In genomic region chr2:231530099-231531085, GRCh38 we compare ENCODE assay signal across 8 cellular contexts. TPM values are rescaled to one million over a fixed set of nuclear protein-coding genes. Genes with fewer than 3 reads are reported as not detected.
DNase-seq lines count a peak whose midpoint lies in the region; ATAC-seq, FAIRE-seq and TF ChIP-seq lines count a peak whose summit lies in the region.

Gene NMUR1 (minus strand): TSS chr2:231530445. CDS start chr2:231530361, 84 bp downstream.

- H2AFZ ChIP-seq in OCI-LY1 (ENCODE audit: low read length): no peak within 1 kb of the TSS

- H4K20me1 ChIP-seq in OCI-LY1 (ENCODE audit: insufficient read depth, low read length): no peaks in the 10 kb centered on the region

- H3K27me3 ChIP-seq in OCI-LY1 (ENCODE audit: insufficient read depth, low read length) (peaks cover 10% of the 10 kb centered on the region; the same call in 1 of the 2 replicates), gastrocnemius medialis (peaks cover 4 to 7% (median 6%) of the 10 kb centered on the region in 3 donors)

- H3F3A ChIP-seq in OCI-LY1 (ENCODE audit: insufficient read depth, low read length): no peaks in the 10 kb centered on the region

- H3K4me3 ChIP-seq in AG10803 (ENCODE audit: low read length): no peak within 1 kb of the TSS
- peak within 1 kb of the TSS; percentile 16 for H3K4me3 ChIP-seq in OCI-LY1 (ENCODE audit: low read depth, low read length, poor library complexity, severe bottlenecking)
- peak within 1 kb of the TSS; percentile 7 to 52 (median 42) for H3K4me3 ChIP-seq in gastrocnemius medialis

- TF ChIP-seq CTCF in AG10803 (conservative IDR thresholded peaks at IDR 0.05; ENCODE audit: low read length) (peak; percentile 36), OCI-LY1 (IDR thresholded peaks at IDR 0.05; ENCODE audit: low read length) (peak; percentile 78), gastrocnemius medialis (IDR thresholded peaks at IDR 0.05 in 4 of 5, conservative IDR thresholded peaks at IDR 0.05 in 1 of 5) (peak; percentile 51 to 86 (median 58))

- ATAC-seq in GM21529 (IDR thresholded peaks at IDR 0.05; ENCODE audit: unreplicated experiment) (peak; percentile 58), left cardiac atrium (peak; percentile 83 to 86), gastrocnemius medialis (peak; percentile 57 to 81)

- H3K36me3 ChIP-seq in OCI-LY1 (ENCODE audit: insufficient read depth, low read length) (no peaks in the 10 kb centered on the region), gastrocnemius medialis (no peaks in the 10 kb centered on the region)

- H3K79me2 ChIP-seq in OCI-LY1 (ENCODE audit: insufficient read depth, low read length): no peaks in the 10 kb centered on the region

- TF ChIP-seq POLR2A in gastrocnemius medialis (IDR thresholded peaks at IDR 0.05): no peak

- no peaks in the 10 kb centered on the region for H3K9me2 ChIP-seq in OCI-LY1 (ENCODE audit: low read depth, low read length)

- H3K4me1 ChIP-seq in OCI-LY1 (ENCODE audit: insufficient read depth, low read length, severe bottlenecking): no peaks in the 10 kb centered on the region
- no peaks in the 10 kb centered on the region for H3K4me1 ChIP-seq in gastrocnemius medialis

- H3K4me2 ChIP-seq in OCI-LY1 (ENCODE audit: low read length): peak within 1 kb of the TSS; percentile 15; the same call in 1 of the 2 replicates

- FAIRE-seq in HTR-8/SVneo (lab: Jason Lieb, UNC): no peak

- in situ Hi-C loops in gastrocnemius medialis (cut with MboI; ENCODE audit: low sequenced_read_pairs in 4 of 4): no loop called here

- no peaks in the 10 kb centered on the region for H3K9me3 ChIP-seq in OCI-LY1 (ENCODE audit: low read length)
- no peaks in the 10 kb centered on the region for H3K9me3 ChIP-seq in gastrocnemius medialis

- no peak within 1 kb of the TSS for H3K9ac ChIP-seq in OCI-LY1 (ENCODE audit: low read length)

- H3K27ac ChIP-seq in OCI-LY1 (ENCODE audit: low read depth, low read length, poor library complexity, severe bottlenecking): no peak within 1 kb of the TSS
- H3K27ac ChIP-seq in gastrocnemius medialis: no peak within 1 kb of the TSS

- intact Hi-C loops in left cardiac atrium (cut with DNase I): no loop called here
- intact Hi-C loops in gastrocnemius medialis (cut with DNase I; ENCODE audit: low total_unique reads): loop anchor here (1.0 kb wide), 1 partner anchor 28 kb away; no protein-coding TSS in a partner anchor

- DNase-seq in AG10803 (ENCODE audit: low read depth) (no peak), left cardiac atrium (peak; percentile 69), gastrocnemius medialis (peak in 1 of 2 donors; percentile 38), HTR-8/SVneo (ENCODE audit: insufficient read length, low spot score) (no peak), H4 (ENCODE audit: low spot score) (no peak)
- DNase-seq in activated naive CD4-positive, alpha-beta T cell (lab: John Stamatoyannopoulos, UW): peak; percentile 27 to 62 (median 42)

RNA-seq across cellular contexts. Expression of gene NMUR1, which starts in this region (rescaled TPM):
- total RNA-seq in left cardiac atrium: under 1 TPM; 0.34 to 0.74 TPM
- under 1 TPM in 1 of 4 donors, not detected in 3; 0.07 TPM for total RNA-seq in gastrocnemius medialis
- not detected in 2 replicates for total RNA-seq in H4 (2014; rRNA removed; shearing (Covaris generic))

Comparison
In these comparisons a context has a peak if more than half of its experiments do, and no peak if none do; other contexts are left out.
1. Peak in DNase-seq and ATAC-seq in left cardiac atrium; RNA of the gene not detected or under 1 TPM.
2. Peak in ATAC-seq and H3K4me3 ChIP-seq in gastrocnemius medialis; RNA of the gene not detected or under 1 TPM.
3. DNase-seq: peak in activated naive CD4-positive, alpha-beta T cell (4 of 4); none in AG10803 (single experiment), HTR-8/SVneo (single experiment) and H4 (single experiment).
4. Peak in every context shown above with its lines, with median percentiles within 50 percentile points of each other: CTCF ChIP-seq and ATAC-seq.